In the genomic region with DNA sequence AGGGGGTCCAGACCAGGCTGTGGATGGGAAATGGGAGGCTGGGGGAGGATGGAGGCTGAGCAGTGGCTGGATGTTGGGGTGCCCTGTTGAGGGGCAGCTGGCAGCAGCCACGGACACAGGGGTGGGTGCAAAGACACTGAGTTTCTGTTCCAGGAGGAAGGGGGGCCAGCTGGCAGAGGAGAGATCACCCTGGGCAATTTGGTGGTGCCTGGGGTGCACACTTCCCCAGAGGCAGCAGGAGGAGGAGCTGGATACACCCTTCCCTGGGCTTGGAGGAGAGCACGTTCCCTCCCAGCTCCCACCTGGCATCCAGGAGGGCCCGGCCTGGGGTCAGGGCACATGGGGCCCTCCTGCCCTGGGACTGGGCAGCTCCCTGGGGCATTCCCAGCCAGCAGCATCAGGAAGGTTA, we compare ENCODE assay signal across 12 cellular contexts. TPM values are rescaled to one million over a fixed set of nuclear protein-coding genes. Genes with fewer than 3 reads are reported as not detected.
DNase-seq lines count a peak whose midpoint lies in the region; ATAC-seq and TF ChIP-seq lines count a peak whose summit lies in the region.
"Had no signal": no experiment of that assay in that cellular context is flagged by ENCODE, and none has a peak within 500 bp of the region (broad histone marks: within the 10 kb centered on the region; RNA-seq: fewer than 3 reads in every experiment).

No MANE protein-coding gene starts in this region.

- H3K36me3 ChIP-seq in gastroesophageal sphincter = peaks cover 0 to 20% of the 10 kb centered on the region in 2 donors
- peaks cover 0 to 13% of the 10 kb centered on the region in 2 donors for H3K36me3 ChIP-seq in psoas muscle (ENCODE audit: insufficient read depth in 1 of 2, low read depth in 1 of 2)

- intact Hi-C loops in CD4-positive, alpha-beta T cell (cut with DNase I, micrococcal nuclease) = loop anchor here (2.0 to 10.0 kb wide), 8 partner anchors 78 to 802 kb away; a partner anchor contains a TSS
- intact Hi-C loops in psoas muscle (cut with DNase I) = loop anchor here in 1 of 2 donors (10.0 kb wide), 1 partner anchor 142 kb away; no protein-coding TSS in a partner anchor

- WGBS in gastroesophageal sphincter (ENCODE audit: low coverage in 1 of 2), 2 donors = 86 to 100% methylated on average over 1 of the region's 3 CpGs
- 82 to 97% (median 93%) methylated on average over 3 of the region's 3 CpGs for WGBS in psoas muscle, 3 donors

- CTCF ChIA-PET in CD4-positive, alpha-beta T cell (lab: Charles Lee) = interaction anchor here (0.6 kb wide), 1 partner anchor 395 kb away, joined by 3 read pairs; no protein-coding TSS in a partner anchor

- no peak for DNase-seq in CD4-positive, alpha-beta T cell
- no peak for DNase-seq in LNCaP clone FGC (ENCODE audit: low read depth)
- peak in 1 of 2 donors; percentile 48 for DNase-seq in psoas muscle
- DNase-seq in NK-92 treated with Interleukin-12 subunit alpha and Interleukin-12 subunit beta, amount 100 ng/mL, for 24 hours (lab: John Stamatoyannopoulos, UW) = no peak
- DNase-seq in mucosa of gallbladder (ENCODE audit: low spot score) = no peak
- no peak for DNase-seq in NCI-H2029 treated with DMSO at 0.1 percent for 48 hours (lab: John Stamatoyannopoulos, UW)
- DNase-seq: CD4-positive, alpha-beta memory T cell; stimulated activated CD4-positive, alpha-beta T cell treated with anti-CD3 and anti-CD28 coated beads, Interleukin-4, amount 100 ng/mL, for 24 hours had no signal

- peaks cover 49% of the 10 kb centered on the region for H3K4me1 Mint-ChIP-seq in CD4-positive, alpha-beta T cell (ENCODE audit: low read depth)
- peaks cover 22% of the 10 kb centered on the region for H3K4me1 Mint-ChIP-seq in activated T-helper 17 cell treated with anti-CD3 and anti-CD28 coated beads, Interleukin-2, amount 50 U/mL, for 72 hours

- peaks cover 0 to 67% (median 35%) of the 10 kb centered on the region in 3 donors for H3K4me1 ChIP-seq in gastroesophageal sphincter
- peaks cover 19% of the 10 kb centered on the region for H3K4me1 ChIP-seq in psoas muscle

- H3K4me3 ChIP-seq in LNCaP clone FGC (ENCODE audit: low read depth, low read length) (peak overlapping the region; percentile 98), gastroesophageal sphincter (no peak overlapping the region), psoas muscle (no peak overlapping the region)
- H3K4me3 ChIP-seq: lung had no signal

- H3K27ac Mint-ChIP-seq in CD4-positive, alpha-beta T cell = no peak overlapping the region
- no peak overlapping the region for H3K27ac Mint-ChIP-seq in activated T-helper 17 cell treated with anti-CD3 and anti-CD28 coated beads, Interleukin-2, amount 50 U/mL, for 72 hours

- H3K36me3 Mint-ChIP-seq in CD4-positive, alpha-beta T cell (ENCODE audit: low read depth) = peaks cover 34% of the 10 kb centered on the region
- peaks cover 34% of the 10 kb centered on the region for H3K36me3 Mint-ChIP-seq in activated T-helper 17 cell treated with anti-CD3 and anti-CD28 coated beads, Interleukin-2, amount 50 U/mL, for 72 hours (ENCODE audit: low read depth)

- no peak for TF ChIP-seq CTCF in CD4-positive, alpha-beta T cell (IDR thresholded peaks at IDR 0.05)
- TF ChIP-seq CTCF in LNCaP clone FGC (IDR thresholded peaks at IDR 0.05; ENCODE audit: control insufficient read depth, extremely low read depth, insufficient read depth) = no peak
- no peak for TF ChIP-seq CTCF in gastroesophageal sphincter (IDR thresholded peaks at IDR 0.05)
- no peak for TF ChIP-seq CTCF in psoas muscle (IDR thresholded peaks at IDR 0.05)

- no peak for TF ChIP-seq POLR2A in gastroesophageal sphincter (IDR thresholded peaks at IDR 0.05)

- H3K27me3 Mint-ChIP-seq in CD4-positive, alpha-beta T cell = peaks cover 32% of the 10 kb centered on the region
- peaks cover 14% of the 10 kb centered on the region for H3K27me3 Mint-ChIP-seq in activated T-helper 17 cell treated with anti-CD3 and anti-CD28 coated beads, Interleukin-2, amount 50 U/mL, for 72 hours

- peaks cover 43% of the 10 kb centered on the region for H3K27me3 ChIP-seq in CD4-positive, alpha-beta T cell (ENCODE audit: control insufficient read depth, insufficient read depth, low read length)
- peaks cover 40% of the 10 kb centered on the region for H3K27me3 ChIP-seq in gastroesophageal sphincter
- H3K27me3 ChIP-seq in psoas muscle (ENCODE audit: insufficient read depth in 3 of 3, low read length in 2 of 3) = peaks cover 0 to 30% (median 3%) of the 10 kb centered on the region in 3 donors

- no peak overlapping the region for H3K27ac ChIP-seq in CD4-positive, alpha-beta T cell (ENCODE audit: low read depth, low read length)
- H3K27ac ChIP-seq in gastroesophageal sphincter = peak overlapping the region in 3 of 4 donors; percentile 88 to 99 (median 93)
- peak overlapping the region; percentile 94 for H3K27ac ChIP-seq in psoas muscle

- no peaks in the 10 kb centered on the region for H3K9me3 Mint-ChIP-seq in CD4-positive, alpha-beta T cell
- no peaks in the 10 kb centered on the region for H3K9me3 Mint-ChIP-seq in activated T-helper 17 cell treated with anti-CD3 and anti-CD28 coated beads, Interleukin-2, amount 50 U/mL, for 72 hours

- H3K9me3 ChIP-seq in CD4-positive, alpha-beta T cell (ENCODE audit: control insufficient read depth, low read length) = no peaks in the 10 kb centered on the region
- H3K9me3 ChIP-seq in gastroesophageal sphincter (no peaks in the 10 kb centered on the region), psoas muscle (no peaks in the 10 kb centered on the region)

- no peak for ATAC-seq in CD4-positive, alpha-beta T cell (ENCODE audit: poor library complexity)
- no peak for ATAC-seq in gastroesophageal sphincter
- ATAC-seq in psoas muscle = no peak
- no peak for ATAC-seq in activated T-helper 17 cell treated with anti-CD3 and anti-CD28 coated beads, Interleukin-2, amount 50 U/mL, for 72 hours (replicated peaks)

- no peak for TF ChIP-seq EP300 in gastroesophageal sphincter (IDR thresholded peaks at IDR 0.05)

- POLR2A ChIA-PET in CD4-positive, alpha-beta T cell (lab: Charles Lee) = interaction anchor here (1.9 to 2.3 kb wide), 2 partner anchors 11 to 149 kb away, joined by 9 to 18 read pairs; a partner anchor contains a TSS

- H3K4me3 Mint-ChIP-seq in CD4-positive, alpha-beta T cell = peak overlapping the region; percentile 15
- no peak overlapping the region for H3K4me3 Mint-ChIP-seq in activated T-helper 17 cell treated with anti-CD3 and anti-CD28 coated beads, Interleukin-2, amount 50 U/mL, for 72 hours

RNA-seq across cellular contexts. Expression of a gene that starts 42.8 kb away (rescaled TPM):
- total RNA-seq in CD4-positive, alpha-beta T cell = 1 to 10 TPM; 1.5 TPM
- total RNA-seq in gastroesophageal sphincter = under 1 TPM in 3 of 4 donors, not detected in 1; 0.31 to 0.96 (median 0.54) TPM
- total RNA-seq in psoas muscle = 1 to 10 TPM; 1.3 to 1.6 (median 1.5) TPM
- 1 to 10 TPM in 1 of 3 donors, under 1 TPM in 2; 0.44 to 2.3 (median 0.66) TPM for polyA plus RNA-seq in psoas muscle
- 1 to 10 TPM in 1 of 2 donors, under 1 TPM in 1; 0.50 to 3.6 TPM for total RNA-seq in activated T-helper 17 cell treated with anti-CD3 and anti-CD28 coated beads, Interleukin-2, amount 50 U/mL, for 72 hours
- total RNA-seq in mucosa of gallbladder = 3.3 TPM
- total RNA-seq: LHCN-M2 had no signal
